ENCODE assay signal across 8 cellular contexts in the genomic region with DNA sequence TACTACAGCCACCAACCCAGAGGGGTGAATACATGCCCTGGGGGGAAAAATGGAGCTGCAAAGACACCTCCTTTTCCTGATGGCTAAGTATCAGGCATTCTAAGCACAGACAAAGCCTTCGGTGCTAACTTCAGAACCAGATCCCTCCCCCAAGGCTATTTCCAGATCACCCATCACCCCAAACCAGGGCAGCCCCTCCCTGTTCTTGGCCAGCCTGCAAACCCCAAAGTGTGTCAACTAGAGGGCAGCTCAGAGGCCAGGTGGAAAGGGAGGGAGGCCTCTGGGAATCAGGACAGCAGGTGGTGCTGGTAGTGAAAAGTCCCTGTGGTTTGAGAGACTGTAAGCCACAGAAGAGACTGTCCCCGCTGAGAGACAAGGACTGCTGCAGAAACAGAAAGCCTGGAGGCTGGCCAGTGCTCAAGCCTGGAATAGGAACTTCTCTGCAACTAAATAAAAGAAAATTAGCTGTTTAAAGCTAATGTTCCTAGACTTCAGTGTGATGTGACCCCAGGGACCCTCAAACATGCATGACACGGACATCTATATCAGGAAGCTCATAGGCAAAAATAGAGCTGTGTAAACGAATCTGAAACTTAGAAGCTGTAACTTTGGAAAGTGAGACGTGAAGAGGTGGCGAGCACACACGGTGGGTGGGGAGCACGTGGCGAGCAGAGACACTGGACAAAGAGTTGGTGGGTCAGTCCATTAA. TPM values are rescaled to one million over a fixed set of nuclear protein-coding genes. Genes with fewer than 3 reads are reported as not detected.
DNase-seq lines count a peak whose midpoint lies in the region; ATAC-seq, FAIRE-seq and TF ChIP-seq lines count a peak whose summit lies in the region.

No MANE protein-coding gene starts in this region.

- H3K36me3 ChIP-seq in GM23338 (ENCODE audit: insufficient read depth) (peaks cover 3% of the 10 kb centered on the region; the same call in 1 of the 2 replicates), WERI-Rb-1 (peaks cover 26% of the 10 kb centered on the region), kidney (ENCODE audit: control insufficient read depth in 1 of 2, insufficient read depth in 2 of 2, low read length in 2 of 2) (peaks cover 11% of the 10 kb centered on the region in 2 donors)

- H2AFZ ChIP-seq in GM23338 = no peak overlapping the region

- H3K27me3 Mint-ChIP-seq in GM23338 (ENCODE audit: insufficient read depth, low read depth, poor library complexity) = peaks cover 7% of the 10 kb centered on the region

- intact Hi-C loops in kidney (cut with DNase I) = no loop called here

- no peaks in the 10 kb centered on the region for H4K20me1 ChIP-seq in GM23338 (replicated peaks; ENCODE audit: insufficient read depth)

- peaks cover 13% of the 10 kb centered on the region; the same call in 2 of the 3 replicates for H3K4me1 Mint-ChIP-seq in GM23338

- peaks cover 6% of the 10 kb centered on the region for H3K4me1 ChIP-seq in GM23338 (ENCODE audit: insufficient read depth)
- no peaks in the 10 kb centered on the region for H3K4me1 ChIP-seq in kidney (ENCODE audit: control insufficient read depth in 1 of 2, insufficient read depth in 1 of 2, low read depth in 1 of 2, low read length in 2 of 2)

- H3K79me2 ChIP-seq in GM23338 (replicated peaks; ENCODE audit: insufficient read depth) = no peaks in the 10 kb centered on the region

- ATAC-seq in GM23338 = peak; percentile 98

- peaks cover 23% of the 10 kb centered on the region for H3K36me3 Mint-ChIP-seq in GM23338 (ENCODE audit: low read depth)

- H3K27ac ChIP-seq in GM23338 (ENCODE audit: low read depth) (peak overlapping the region; percentile 87; the same call in 1 of the 2 replicates), WERI-Rb-1 (peak overlapping the region; percentile 32), kidney (ENCODE audit: low read depth in 2 of 2, low read length in 2 of 2) (no peak overlapping the region)

- peaks cover 2% of the 10 kb centered on the region; the same call in 1 of the 2 replicates for H3F3A ChIP-seq in GM23338 (replicated peaks; ENCODE audit: low read depth)

- FAIRE-seq in kidney (lab: Jason Lieb, UNC) = no peak

- H3K27ac Mint-ChIP-seq in GM23338 = no peak overlapping the region

- DNase-seq in NCI-H2171 treated with DMSO at 0.1 percent for 48 hours (lab: John Stamatoyannopoulos, UW) (peak; percentile 29), NCI-H2171 (lab: John Stamatoyannopoulos, UW) (no peak), GM23338 (ENCODE audit: low spot score) (peak; percentile 91), LHCN-M2 (ENCODE audit: low read depth) (peak; percentile 93), WERI-Rb-1 (peak; percentile 87), kidney (no peak), NOMO-1 treated with dmso at 0.1 percent for 144 hours (lab: John Stamatoyannopoulos, UW; ENCODE audit: unreplicated experiment) (no peak), NOMO-1 (lab: John Stamatoyannopoulos, UW; ENCODE audit: unreplicated experiment in 2 of 2) (no peak)

- H3K9me3 Mint-ChIP-seq in GM23338 = no peaks in the 10 kb centered on the region

- H3K9me3 ChIP-seq in WERI-Rb-1 (ENCODE audit: severe bottlenecking) (no peaks in the 10 kb centered on the region), kidney (ENCODE audit: control insufficient read depth in 1 of 2, low read length in 2 of 2) (no peaks in the 10 kb centered on the region)

- peak; percentile 49 to 78 for TF ChIP-seq CTCF in GM23338 (conservative IDR thresholded peaks at IDR 0.05; ENCODE audit: low read depth in 2 of 2)
- peak; percentile 69 for TF ChIP-seq CTCF in WERI-Rb-1 (IDR thresholded peaks at IDR 0.05; ENCODE audit: low read depth, low read length)
- TF ChIP-seq CTCF in kidney (IDR thresholded peaks at IDR 0.05; ENCODE audit: borderline replicate concordance, extremely low read depth, insufficient read depth) = peak; percentile 18

- H3K27me3 ChIP-seq in GM23338 (ENCODE audit: insufficient read depth) (no peaks in the 10 kb centered on the region), WERI-Rb-1 (ENCODE audit: insufficient read depth, low read depth, severe bottlenecking) (no peaks in the 10 kb centered on the region)

- H3K4me3 ChIP-seq in GM23338 = no peak overlapping the region
- no peak overlapping the region for H3K4me3 ChIP-seq in WERI-Rb-1 (ENCODE audit: low read depth, low read length)
- no peak overlapping the region for H3K4me3 ChIP-seq in kidney (ENCODE audit: low read length in 2 of 2)

- no peak overlapping the region for H3K4me3 Mint-ChIP-seq in GM23338

- peak overlapping the region; percentile 54; the same call in 1 of the 2 replicates for H3K4me2 ChIP-seq in GM23338

- no peaks in the 10 kb centered on the region for H3K9me2 ChIP-seq in GM23338 (ENCODE audit: insufficient read depth)

- no peak overlapping the region for H3K9ac ChIP-seq in kidney (ENCODE audit: low read length in 2 of 2)

TF ChIP-seq in GM23338, 12 proteins besides CTCF, POLR2A, EP300 and RAD21 (continues in another document):
- TF ChIP-seq EZH2 (IDR thresholded peaks at IDR 0.05; ENCODE audit: low read depth, unreplicated experiment) (no peak), EZH2phosphoT487 (IDR thresholded peaks at IDR 0.05; ENCODE audit: unreplicated experiment) (no peak), STAT1 (IDR thresholded peaks at IDR 0.05; ENCODE audit: unreplicated experiment) (no peak), JUNB (IDR thresholded peaks at IDR 0.05; ENCODE audit: unreplicated experiment) (no peak), NANOG (IDR thresholded peaks at IDR 0.05; ENCODE audit: borderline replicate concordance) (no peak), ZNF114 (CRISPR knock-in tag; IDR thresholded peaks at IDR 0.05) (no peak), CREB1 (CRISPR knock-in tag; IDR thresholded peaks at IDR 0.05; ENCODE audit: low read depth) (no peak)
- TF ChIP-seq, protein P1, sequence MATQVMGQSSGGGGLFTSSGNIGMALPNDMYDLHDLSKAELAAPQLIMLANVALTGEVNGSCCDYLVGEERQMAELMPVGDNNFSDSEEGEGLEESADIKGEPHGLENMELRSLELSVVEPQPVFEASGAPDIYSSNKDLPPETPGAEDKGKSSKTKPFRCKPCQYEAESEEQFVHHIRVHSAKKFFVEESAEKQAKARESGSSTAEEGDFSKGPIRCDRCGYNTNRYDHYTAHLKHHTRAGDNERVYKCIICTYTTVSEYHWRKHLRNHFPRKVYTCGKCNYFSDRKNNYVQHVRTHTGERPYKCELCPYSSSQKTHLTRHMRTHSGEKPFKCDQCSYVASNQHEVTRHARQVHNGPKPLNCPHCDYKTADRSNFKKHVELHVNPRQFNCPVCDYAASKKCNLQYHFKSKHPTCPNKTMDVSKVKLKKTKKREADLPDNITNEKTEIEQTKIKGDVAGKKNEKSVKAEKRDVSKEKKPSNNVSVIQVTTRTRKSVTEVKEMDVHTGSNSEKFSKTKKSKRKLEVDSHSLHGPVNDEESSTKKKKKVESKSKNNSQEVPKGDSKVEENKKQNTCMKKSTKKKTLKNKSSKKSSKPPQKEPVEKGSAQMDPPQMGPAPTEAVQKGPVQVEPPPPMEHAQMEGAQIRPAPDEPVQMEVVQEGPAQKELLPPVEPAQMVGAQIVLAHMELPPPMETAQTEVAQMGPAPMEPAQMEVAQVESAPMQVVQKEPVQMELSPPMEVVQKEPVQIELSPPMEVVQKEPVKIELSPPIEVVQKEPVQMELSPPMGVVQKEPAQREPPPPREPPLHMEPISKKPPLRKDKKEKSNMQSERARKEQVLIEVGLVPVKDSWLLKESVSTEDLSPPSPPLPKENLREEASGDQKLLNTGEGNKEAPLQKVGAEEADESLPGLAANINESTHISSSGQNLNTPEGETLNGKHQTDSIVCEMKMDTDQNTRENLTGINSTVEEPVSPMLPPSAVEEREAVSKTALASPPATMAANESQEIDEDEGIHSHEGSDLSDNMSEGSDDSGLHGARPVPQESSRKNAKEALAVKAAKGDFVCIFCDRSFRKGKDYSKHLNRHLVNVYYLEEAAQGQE (IDR thresholded peaks at IDR 0.05; ENCODE audit: unreplicated experiment) = no peak
- TF ChIP-seq, protein P2, sequence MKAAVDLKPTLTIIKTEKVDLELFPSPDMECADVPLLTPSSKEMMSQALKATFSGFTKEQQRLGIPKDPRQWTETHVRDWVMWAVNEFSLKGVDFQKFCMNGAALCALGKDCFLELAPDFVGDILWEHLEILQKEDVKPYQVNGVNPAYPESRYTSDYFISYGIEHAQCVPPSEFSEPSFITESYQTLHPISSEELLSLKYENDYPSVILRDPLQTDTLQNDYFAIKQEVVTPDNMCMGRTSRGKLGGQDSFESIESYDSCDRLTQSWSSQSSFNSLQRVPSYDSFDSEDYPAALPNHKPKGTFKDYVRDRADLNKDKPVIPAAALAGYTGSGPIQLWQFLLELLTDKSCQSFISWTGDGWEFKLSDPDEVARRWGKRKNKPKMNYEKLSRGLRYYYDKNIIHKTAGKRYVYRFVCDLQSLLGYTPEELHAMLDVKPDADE (IDR thresholded peaks at IDR 0.05) = no peak

RNA-seq across cellular contexts. Expression of a gene that starts 9.1 kb away (rescaled TPM):
- total RNA-seq in GM23338 (2014; rRNA removed; shearing (Covaris generic)) = 82.8 and 101 TPM in 2 replicates
- polyA plus RNA-seq in GM23338 (2016; fragmentation: Nextera tagmentation; extraction: Ambion mirVana) (110 and 117 TPM in 2 replicates), kidney (ENCODE audit: insufficient read depth, low read depth, low replicate concordance) (61.9 TPM)
- total RNA-seq in LHCN-M2 (2014; rRNA removed) (144 and 154 TPM in 2 replicates), kidney (33.7 TPM)
- 148 TPM for polyA plus RNA-seq in LHCN-M2 (2012)

RNA-seq across cellular contexts. Expression of a gene that starts 9.4 kb away (rescaled TPM):
- 35.4 and 38.2 TPM in 2 replicates for total RNA-seq in GM23338 (2014; rRNA removed; shearing (Covaris generic))
- polyA plus RNA-seq in GM23338 (2016; fragmentation: Nextera tagmentation; extraction: Ambion mirVana) (8.0 and 10.5 TPM in 2 replicates), kidney (ENCODE audit: insufficient read depth, low read depth, low replicate concordance) (22.6 TPM)
- total RNA-seq in LHCN-M2 (2014; rRNA removed) (33.2 and 35.5 TPM in 2 replicates), kidney (69.5 TPM)
- 14.0 TPM for polyA plus RNA-seq in LHCN-M2 (2012)

RNA-seq across cellular contexts. Expression of a gene that starts 40.5 kb away (rescaled TPM):
- total RNA-seq in GM23338 (2014; rRNA removed; shearing (Covaris generic)) = 15.3 and 18.2 TPM in 2 replicates
- 16.5 and 19.0 TPM in 2 replicates for polyA plus RNA-seq in GM23338 (2016; fragmentation: Nextera tagmentation; extraction: Ambion mirVana)
- 30.7 and 35.4 TPM in 2 replicates for total RNA-seq in LHCN-M2 (2014; rRNA removed)
- 30.3 TPM for polyA plus RNA-seq in LHCN-M2 (2012)
- total RNA-seq in kidney = 19.9 TPM
- polyA plus RNA-seq in kidney (ENCODE audit: insufficient read depth, low read depth, low replicate concordance) = 39.9 TPM

RNA-seq across cellular contexts. Expression of a gene that starts 41.1 kb away (rescaled TPM):
- 14.7 and 18.5 TPM in 2 replicates for total RNA-seq in GM23338 (2014; rRNA removed; shearing (Covaris generic))
- polyA plus RNA-seq in GM23338 (2016; fragmentation: Nextera tagmentation; extraction: Ambion mirVana) (29.5 and 32.7 TPM in 2 replicates), kidney (ENCODE audit: insufficient read depth, low read depth, low replicate concordance) (3.6 TPM)
- total RNA-seq in LHCN-M2 (2014; rRNA removed) (23.2 and 32.4 TPM in 2 replicates), kidney (5.8 TPM)
- 20.1 TPM for polyA plus RNA-seq in LHCN-M2 (2012)

RNA-seq across cellular contexts. Expression of a gene that starts 51.7 kb away (rescaled TPM):
- total RNA-seq in GM23338 (2014; rRNA removed; shearing (Covaris generic)) = 23.3 and 34.1 TPM in 2 replicates
- polyA plus RNA-seq in GM23338 (2016; fragmentation: Nextera tagmentation; extraction: Ambion mirVana) (28.8 and 33.2 TPM in 2 replicates), kidney (ENCODE audit: insufficient read depth, low read depth, low replicate concordance) (41.0 TPM)
- total RNA-seq in LHCN-M2 (2014; rRNA removed) (43.5 and 50.9 TPM in 2 replicates), kidney (38.7 TPM)
- 50.3 TPM for polyA plus RNA-seq in LHCN-M2 (2012)

Comparison
In these comparisons a context has a peak if more than half of its experiments do, and no peak if none do; other contexts are left out.
1. DNase-seq: peak in NCI-H2171 treated with DMSO at 0.1 percent for 48 hours (single experiment), GM23338 (single experiment), LHCN-M2 (single experiment) and WERI-Rb-1 (single experiment); none in NCI-H2171 (single experiment), kidney (single experiment), NOMO-1 treated with dmso at 0.1 percent for 144 hours (single experiment) and NOMO-1 (0 of 2).
2. H3K27ac ChIP-seq: peak in GM23338 (single experiment) and WERI-Rb-1 (single experiment); none in kidney (0 of 2).
3. CTCF ChIP-seq: peak in every context shown above with its lines; median percentile 69 in WERI-Rb-1; 64 in GM23338; 18 in kidney.